9 cellular contexts compared by ENCODE assay signal in genomic region chr1:95086949-95087533, GRCh38.
DNase-seq lines count a peak whose midpoint lies in the region; ATAC-seq and TF ChIP-seq lines count a peak whose summit lies in the region.
"Had no signal": no experiment of that assay in that cellular context is flagged by ENCODE, and none has a peak within 500 bp of the region (broad histone marks: within the 10 kb centered on the region; RNA-seq: fewer than 3 reads in every experiment).

No MANE protein-coding gene starts in this region.

- no peak for TF ChIP-seq CTCF in RWPE1 (conservative IDR thresholded peaks at IDR 0.05; ENCODE audit: low read depth)

- no peak for TF ChIP-seq POLR2A in GM18505 (IDR thresholded peaks at IDR 0.05; ENCODE audit: borderline replicate concordance, extremely low read depth, insufficient read depth, insufficient read length)

- POLR2A ChIA-PET in RWPE1 (lab: Yijun Ruan, JAX; ENCODE audit: low non-redundant PET): no interaction called here

- peak overlapping the region; percentile 17 to 79 (median 42) for H3K9ac ChIP-seq in subcutaneous abdominal adipose tissue (ENCODE audit: low read length in 5 of 5)

- CTCF ChIA-PET in RWPE1 (lab: Yijun Ruan, JAX): interaction anchor here (1.3 kb wide), 1 partner anchor 11 kb away, joined by 3 read pairs; no protein-coding TSS in a partner anchor

- no peaks in the 10 kb centered on the region for H3K27me3 ChIP-seq in subcutaneous abdominal adipose tissue (ENCODE audit: control insufficient read depth in 5 of 5, insufficient read depth in 4 of 5, low read length in 5 of 5)

- H3K4me3 ChIP-seq in subcutaneous abdominal adipose tissue (ENCODE audit: low read depth in 1 of 5, low read length in 5 of 5): no peak overlapping the region

- no peak overlapping the region for H3K27ac ChIP-seq in RWPE1
- H3K27ac ChIP-seq in subcutaneous abdominal adipose tissue (ENCODE audit: low read depth, low read length): peak overlapping the region; percentile 94

- ATAC-seq in GM21360 (IDR thresholded peaks at IDR 0.05; ENCODE audit: unreplicated experiment) (no peak), HG03159 (IDR thresholded peaks at IDR 0.05; ENCODE audit: unreplicated experiment) (no peak), GM18505 (IDR thresholded peaks at IDR 0.05; ENCODE audit: unreplicated experiment) (no peak)

- DNase-seq in GOT3 (lab: John Stamatoyannopoulos, UW) (peak; percentile 6), RWPE1 (ENCODE audit: low spot score) (peak; percentile 74), glomerular visceral epithelial cell (ENCODE audit: extremely low spot score) (peak; percentile 83)
- DNase-seq in activated CD8-positive, alpha-beta memory T cell treated with anti-CD3 and anti-CD28 coated beads, Interleukin-2, amount 50 U/mL, for 48 hours: no peak
- DNase-seq: NCI-H2029 treated with DMSO at 0.1 percent for 48 hours had no signal

- peaks cover 0 to 7% (median 0%) of the 10 kb centered on the region in 5 donors for H3K9me3 ChIP-seq in subcutaneous abdominal adipose tissue (ENCODE audit: control insufficient read depth in 5 of 5, low read length in 5 of 5)

- H3K36me3 ChIP-seq in subcutaneous abdominal adipose tissue (ENCODE audit: control insufficient read depth in 5 of 5, insufficient read depth in 5 of 5, low read length in 5 of 5): no peaks in the 10 kb centered on the region

- peaks cover 0 to 17% (median 14%) of the 10 kb centered on the region in 5 donors for H3K4me1 ChIP-seq in subcutaneous abdominal adipose tissue (ENCODE audit: control insufficient read depth in 5 of 5, insufficient read depth in 5 of 5, low read length in 5 of 5)
